Comparison of ENCODE assay signal across 30 cellular contexts in genomic region chr18:42814184-42814583, GRCh38.
"Had no signal": no experiment of that assay in that cellular context is flagged by ENCODE, and none has a peak within 500 bp of the region (broad histone marks: within the 10 kb centered on the region; RNA-seq: fewer than 3 reads in every experiment).

No MANE protein-coding gene starts in this region.

- H3K4me3 Mint-ChIP-seq: activated CD4-positive, alpha-beta memory T cell treated with anti-CD3 and anti-CD28 coated beads for 36 hours; activated CD4-positive, alpha-beta T cell treated with anti-CD3 and anti-CD28 coated beads for 36 hours; activated CD4-positive, alpha-beta T cell treated with anti-CD3 and anti-CD28 coated beads, Interleukin-2, amount 10 ng/mL, durations not matched to agents 24 days and 14 days; activated naive CD8-positive, alpha-beta T cell; activated T-cell treated with anti-CD3 and anti-CD28 coated beads, Interleukin-2, amount 50 U/mL, for 24 hours; activated T-helper 17 cell treated with anti-CD3 and anti-CD28 coated beads, Interleukin-2, amount 50 U/mL, for 72 hours; central memory CD8-positive, alpha-beta T cell had no signal

- H3K36me3 ChIP-seq: brain microvascular endothelial cell, esophagus squamous epithelium, gastroesophageal sphincter, heart right ventricle had no signal

- H3K4me1 Mint-ChIP-seq: activated CD4-positive, alpha-beta T cell treated with anti-CD3 and anti-CD28 coated beads for 36 hours; activated CD4-positive, alpha-beta T cell treated with anti-CD3 and anti-CD28 coated beads, Interleukin-2, amount 10 ng/mL, durations not matched to agents 24 days and 14 days; activated T-helper 17 cell treated with anti-CD3 and anti-CD28 coated beads, Interleukin-2, amount 50 U/mL, for 72 hours; central memory CD8-positive, alpha-beta T cell had no signal

- H3K4me3 ChIP-seq: esophagus squamous epithelium, gastroesophageal sphincter, heart right ventricle, hepatocyte had no signal

- H2AFZ ChIP-seq: hepatocyte had no signal

- ATAC-seq: activated CD4-positive, alpha-beta T cell treated with anti-CD3 and anti-CD28 coated beads for 36 hours; activated T-helper 17 cell treated with anti-CD3 and anti-CD28 coated beads, Interleukin-2, amount 50 U/mL, for 72 hours; gastroesophageal sphincter had no signal

- H3K4me1 ChIP-seq: esophagus squamous epithelium, gastroesophageal sphincter, heart right ventricle had no signal

- H3K27ac Mint-ChIP-seq: activated CD4-positive, alpha-beta memory T cell treated with anti-CD3 and anti-CD28 coated beads for 36 hours; activated CD4-positive, alpha-beta T cell treated with anti-CD3 and anti-CD28 coated beads for 36 hours; activated CD4-positive, alpha-beta T cell treated with anti-CD3 and anti-CD28 coated beads, Interleukin-2, amount 10 ng/mL, durations not matched to agents 24 days and 14 days; activated naive CD8-positive, alpha-beta T cell; activated T-cell treated with anti-CD3 and anti-CD28 coated beads, Interleukin-2, amount 50 U/mL, for 24 hours; activated T-helper 17 cell treated with anti-CD3 and anti-CD28 coated beads, Interleukin-2, amount 50 U/mL, for 72 hours had no signal

- H3K4me2 ChIP-seq: hepatocyte had no signal

- DNase-seq: activated CD4-positive, alpha-beta memory T cell treated with anti-CD3 and anti-CD28 coated beads for 36 hours; activated CD4-positive, alpha-beta T cell treated with anti-CD3 and anti-CD28 coated beads for 36 hours; activated CD4-positive, alpha-beta T cell treated with anti-CD3 and anti-CD28 coated beads, Interleukin-2, amount 10 ng/mL, durations not matched to agents 24 days and 14 days; activated CD4-positive, CD25-positive, alpha-beta regulatory T cell; activated CD4-positive, CD25-positive, alpha-beta regulatory T cell treated with anti-CD3 and anti-CD28 coated beads, Interleukin-2, amount 50 U/mL, for 72 hours; activated CD8-positive, alpha-beta memory T cell treated with anti-CD3 and anti-CD28 coated beads, Interleukin-2, amount 50 U/mL, for 48 hours; activated effector memory CD4-positive, alpha-beta T cell treated with Interleukin-2 at 50 U/mL for 16 hours; activated gamma-delta T cell treated with Interleukin-2 at 50 U/mL for 16 hours; activated naive CD4-positive, alpha-beta T cell treated with anti-CD3 and anti-CD28 coated beads, Interleukin-2, amount 50 U/mL, for 16 hours; activated naive CD4-positive, alpha-beta T cell treated with Interleukin-2 at 50 U/mL for 16 hours; activated T-cell treated with anti-CD3 and anti-CD28 coated beads for 4 hours; activated T-cell treated with anti-CD3 and anti-CD28 coated beads, Interleukin-2, amount 50 U/mL, for 24 hours; amniotic stem cell; brain microvascular endothelial cell; effector CD8-positive, alpha-beta T cell; esophagus squamous epithelium; foreskin melanocyte; heart right ventricle; T-helper 2 cell had no signal

- H3K79me2 ChIP-seq: hepatocyte had no signal

- H3K36me3 Mint-ChIP-seq: activated CD4-positive, alpha-beta memory T cell treated with anti-CD3 and anti-CD28 coated beads for 36 hours; activated naive CD8-positive, alpha-beta T cell had no signal

- H3K9me3 ChIP-seq: esophagus squamous epithelium, gastroesophageal sphincter, heart right ventricle had no signal

- H3K27ac ChIP-seq: brain microvascular endothelial cell, epithelial cell of prostate, esophagus squamous epithelium, gastroesophageal sphincter, heart right ventricle, hepatocyte had no signal

- FAIRE-seq: astrocyte, bronchial epithelial cell, colon, endometrium, endothelial cell of umbilical vein had no signal

- H3K27me3 ChIP-seq: brain microvascular endothelial cell, esophagus squamous epithelium, gastroesophageal sphincter, heart right ventricle, hepatocyte had no signal

- H3K27me3 Mint-ChIP-seq: activated CD4-positive, alpha-beta memory T cell treated with anti-CD3 and anti-CD28 coated beads for 36 hours; activated CD4-positive, alpha-beta T cell treated with anti-CD3 and anti-CD28 coated beads for 36 hours; activated CD4-positive, alpha-beta T cell treated with anti-CD3 and anti-CD28 coated beads, Interleukin-2, amount 10 ng/mL, durations not matched to agents 24 days and 14 days; activated naive CD8-positive, alpha-beta T cell; activated T-cell treated with anti-CD3 and anti-CD28 coated beads, Interleukin-2, amount 50 U/mL, for 24 hours; activated T-helper 17 cell treated with anti-CD3 and anti-CD28 coated beads, Interleukin-2, amount 50 U/mL, for 72 hours; central memory CD8-positive, alpha-beta T cell had no signal
